Comparison of ENCODE assay signal across 33 cellular contexts in the genomic region with DNA sequence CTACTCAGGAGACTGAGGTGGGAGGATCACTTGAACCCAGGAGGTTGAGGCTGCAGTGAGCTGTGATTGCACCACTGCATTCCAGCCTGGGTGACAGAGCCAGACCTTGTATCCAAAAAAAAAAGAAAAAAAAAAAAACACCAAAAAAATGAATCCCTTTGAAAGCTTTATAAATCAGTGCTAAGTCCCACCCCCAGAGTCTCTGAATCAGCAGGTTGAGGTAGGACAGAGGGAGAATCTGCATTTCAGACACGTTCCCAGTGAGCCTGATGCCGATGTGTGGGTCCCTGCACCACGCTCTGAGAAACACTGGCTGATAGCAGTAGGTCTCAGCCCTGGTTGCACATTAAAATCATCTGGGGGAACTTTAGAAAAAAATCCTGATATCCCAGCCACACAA. TPM values are rescaled to one million over a fixed set of nuclear protein-coding genes. Genes with fewer than 3 reads are reported as not detected.
"Had no signal": no experiment of that assay in that cellular context is flagged by ENCODE, and none has a peak within 500 bp of the region (broad histone marks: within the 10 kb centered on the region; RNA-seq: fewer than 3 reads in every experiment).

No MANE protein-coding gene starts in this region.

- H3K4me3 Mint-ChIP-seq: naive thymus-derived CD8-positive, alpha-beta T cell; natural killer cell treated with Interleukin-12 subunit alpha and Interleukin-12 subunit beta and Interleukin-15 and Interleukin-18, amount 100 ng/mL, for 72 hours; nephron progenitor cell; neural crest cell; stimulated activated memory B cell treated with anti-CD40 and anti-IgM and Interleukin-4, amounts not matched to agents 10 μg/mL and 1 μg/mL and 100 μg/mL, for 72 hours; stimulated activated naive CD8-positive, alpha-beta T cell treated with anti-CD3 and anti-CD28 coated beads, Interleukin-15, amount 100 ng/mL, for 72 hours; type B pancreatic cell had no signal

- H3K27ac ChIP-seq: neutrophil, ovary, parathyroid adenoma, psoas muscle, skin epidermis, spleen, suprapubic skin, thoracic aorta, thyroid gland, tibial nerve, upper lobe of right lung, uterus had no signal

- H3K4me1 ChIP-seq: parathyroid adenoma, psoas muscle, upper lobe of right lung, uterus had no signal

- H3K4me3 ChIP-seq: ovary, psoas muscle, skin epidermis, smooth muscle cell, spleen, suprapubic skin, thoracic aorta, thyroid gland, tibial nerve, upper lobe of right lung, uterus had no signal

- H3K79me2 ChIP-seq: parathyroid adenoma had no signal

- H3K27me3 ChIP-seq: ovary, thyroid gland, uterus had no signal

- H3K36me3 Mint-ChIP-seq: naive B cell; naive thymus-derived CD8-positive, alpha-beta T cell; natural killer cell treated with Interleukin-12 subunit alpha and Interleukin-12 subunit beta and Interleukin-15 and Interleukin-18, amount 100 ng/mL, for 72 hours; stimulated activated memory B cell treated with anti-CD40 and anti-IgM and Interleukin-4, amounts not matched to agents 10 μg/mL and 1 μg/mL and 100 μg/mL, for 72 hours; type B pancreatic cell had no signal

- DNase-seq: naive B cell; naive thymus-derived CD8-positive, alpha-beta T cell; nephron progenitor cell; nucleus accumbens; ovary; psoas muscle; right cardiac atrium; spleen; stimulated activated CD4-positive, alpha-beta T cell treated with anti-CD3 and anti-CD28 coated beads, Interleukin-12 subunit alpha, Interleukin-12 subunit beta, amount 100 ng/mL, for 4 hours; stimulated activated CD4-positive, alpha-beta T cell treated with anti-CD3 and anti-CD28 coated beads, Interleukin-1b, Interleukin-23, amount 100 ng/mL, for 48 hours; stimulated activated CD4-positive, alpha-beta T cell treated with anti-CD3 and anti-CD28 coated beads, Interleukin-4, amount 100 ng/mL, for 1 hour; stimulated activated CD4-positive, alpha-beta T cell treated with anti-CD3 and anti-CD28 coated beads, Interleukin-4, amount 100 ng/mL, for 4 hours; stimulated activated CD8-positive, alpha-beta memory T cell treated with anti-CD3 and anti-CD28 coated beads, Interleukin-4, amount 100 ng/mL, for 48 hours; stimulated activated naive CD4-positive, alpha-beta T cell; stimulated activated naive CD8-positive, alpha-beta T cell treated with anti-CD3 and anti-CD28 coated beads, Interleukin-15, amount 100 ng/mL, for 72 hours; stimulated activated naive CD8-positive, alpha-beta T cell treated with anti-CD3 and anti-CD28 coated beads, Interleukin-15, Interleukin-2, amounts not matched to agents 100 U/mL and 50 U/mL, for 24 hours; substantia nigra; thyroid gland; upper lobe of right lung; uterus had no signal

- H2AFZ ChIP-seq: parathyroid adenoma had no signal

- H3K36me3 ChIP-seq: neutrophil, ovary, spleen, suprapubic skin, thoracic aorta, thyroid gland, tibial nerve, upper lobe of right lung, uterus had no signal

- H3K27ac Mint-ChIP-seq: naive thymus-derived CD8-positive, alpha-beta T cell; natural killer cell treated with Interleukin-12 subunit alpha and Interleukin-12 subunit beta and Interleukin-15 and Interleukin-18, amount 100 ng/mL, for 72 hours; nephron progenitor cell; progenitor cell of endocrine pancreas; stimulated activated memory B cell treated with anti-CD40 and anti-IgM and Interleukin-4, amounts not matched to agents 10 μg/mL and 1 μg/mL and 100 μg/mL, for 72 hours; stimulated activated naive CD8-positive, alpha-beta T cell treated with anti-CD3 and anti-CD28 coated beads, Interleukin-15, amount 100 ng/mL, for 72 hours; type B pancreatic cell had no signal

- H3K4me2 ChIP-seq: smooth muscle cell had no signal

- H3K4me1 Mint-ChIP-seq: nephron progenitor cell had no signal

- ATAC-seq: naive thymus-derived CD8-positive, alpha-beta T cell; natural killer cell treated with Interleukin-12 subunit alpha and Interleukin-12 subunit beta and Interleukin-15 and Interleukin-18, amount 100 ng/mL, for 72 hours; psoas muscle; right cardiac atrium; sciatic nerve; stimulated activated memory B cell treated with anti-CD40 and anti-IgM and Interleukin-4, amounts not matched to agents 10 μg/mL and 1 μg/mL and 100 μg/mL, for 72 hours; stimulated activated naive CD8-positive, alpha-beta T cell treated with anti-CD3 and anti-CD28 coated beads, Interleukin-15, amount 100 ng/mL, for 72 hours; stimulated activated naive CD8-positive, alpha-beta T cell treated with anti-CD3 and anti-CD28 coated beads, Interleukin-15, Interleukin-2, amounts not matched to agents 100 U/mL and 50 U/mL, for 24 hours had no signal

- H3K9me3 Mint-ChIP-seq: naive thymus-derived CD8-positive, alpha-beta T cell; natural killer cell treated with Interleukin-12 subunit alpha and Interleukin-12 subunit beta and Interleukin-15 and Interleukin-18, amount 100 ng/mL, for 72 hours; neural crest cell; stimulated activated naive CD8-positive, alpha-beta T cell treated with anti-CD3 and anti-CD28 coated beads, Interleukin-15, amount 100 ng/mL, for 72 hours; type B pancreatic cell had no signal

- H3K9me3 ChIP-seq: neutrophil, ovary, psoas muscle, suprapubic skin, thoracic aorta, thyroid gland, upper lobe of right lung, uterus had no signal

- H3K9ac ChIP-seq: parathyroid adenoma had no signal

RNA-seq across cellular contexts. Expression of gene GPRC5B, which starts 27.1 kb away (rescaled TPM):
- total RNA-seq: naive thymus-derived CD8-positive, alpha-beta T cell; natural killer cell treated with Interleukin-12 subunit alpha and Interleukin-12 subunit beta and Interleukin-15 and Interleukin-18, amount 100 ng/mL, for 72 hours had no signal
